Comparison of ENCODE assay signal across 8 cellular contexts in genomic region chr19:1490311-1491113, GRCh38. TPM values are rescaled to one million over a fixed set of nuclear protein-coding genes. Genes with fewer than 3 reads are reported as not detected.
DNase-seq lines count a peak whose midpoint lies in the region; ATAC-seq and FAIRE-seq lines count a peak whose summit lies in the region.

PCSK4 (minus strand) TSS chr19:1490350; CDS start chr19:1490346, 4 bp downstream.

- peak; percentile 78 for FAIRE-seq in endometrium (lab: Jason Lieb, UNC)

- H3K27ac ChIP-seq in HUES48 (ENCODE audit: low read depth, low read length) = peak within 1 kb of the TSS; percentile 34

- H3K9ac ChIP-seq in HUES48 (ENCODE audit: low read depth, low read length) = no peak within 1 kb of the TSS
- H3K9ac ChIP-seq in NT2/D1 (ENCODE audit: insufficient read length, low read depth) = peak within 1 kb of the TSS; percentile 90

- H3K36me3 ChIP-seq in HUES48 (ENCODE audit: control insufficient read depth, insufficient read depth, low read length) (no peaks in the 10 kb centered on the region), NT2/D1 (ENCODE audit: insufficient read depth, insufficient read length, low read length) (no peaks in the 10 kb centered on the region)

- H3K4me3 ChIP-seq in HUES48 (ENCODE audit: low read depth, low read length) (peak within 1 kb of the TSS; percentile 78), NT2/D1 (ENCODE audit: insufficient read length, low read depth) (peak within 1 kb of the TSS; percentile 85)

- DNase-seq in CMK (ENCODE audit: low read depth) (peak; percentile 96), NT2/D1 (ENCODE audit: low read depth, low spot score) (peak; percentile 97), mesenteric fat pad (ENCODE audit: low spot score) (peak; percentile 99)
- peak; percentile 95 for DNase-seq in activated CD8-positive, alpha-beta memory T cell treated with anti-CD3 and anti-CD28 coated beads, Interleukin-2, amount 50 U/mL, for 4 hours
- peak; percentile 97 for DNase-seq in stimulated activated CD8-positive, alpha-beta memory T cell treated with anti-CD3 and anti-CD28 coated beads, Interleukin-15, amount 100 ng/mL, for 1 hour (ENCODE audit: low read depth)

- H3K27me3 ChIP-seq in HUES48 (ENCODE audit: control insufficient read depth, insufficient read depth, low read length) (peaks cover 10% of the 10 kb centered on the region), NT2/D1 (ENCODE audit: insufficient read depth, insufficient read length) (peaks cover 11% of the 10 kb centered on the region)

- H3K4me1 ChIP-seq in HUES48 (ENCODE audit: control insufficient read depth, insufficient read depth, low read length) (no peaks in the 10 kb centered on the region), NT2/D1 (ENCODE audit: insufficient read depth, insufficient read length) (peaks cover 21% of the 10 kb centered on the region)

- no peaks in the 10 kb centered on the region for H3K9me3 ChIP-seq in HUES48 (ENCODE audit: control insufficient read depth, insufficient read depth, low read length)
- H3K9me3 ChIP-seq in NT2/D1 (ENCODE audit: insufficient read depth, low read length) = no peaks in the 10 kb centered on the region

- peak; percentile 83 for ATAC-seq in GM21390 (IDR thresholded peaks at IDR 0.05; ENCODE audit: unreplicated experiment)

RNA-seq across cellular contexts. Expression of gene PCSK4, which starts in this region (rescaled TPM):
- 0.96 TPM for total RNA-seq in mesenteric fat pad

Comparison
In these comparisons a context has a peak if more than half of its experiments do, and no peak if none do; other contexts are left out.
1. Peak in every context shown above with its lines: DNase-seq, ATAC-seq, H3K4me3 ChIP-seq and H3K27ac ChIP-seq.
2. Peak in DNase-seq in mesenteric fat pad; RNA of the gene not detected or under 1 TPM.